In the genomic region with DNA sequence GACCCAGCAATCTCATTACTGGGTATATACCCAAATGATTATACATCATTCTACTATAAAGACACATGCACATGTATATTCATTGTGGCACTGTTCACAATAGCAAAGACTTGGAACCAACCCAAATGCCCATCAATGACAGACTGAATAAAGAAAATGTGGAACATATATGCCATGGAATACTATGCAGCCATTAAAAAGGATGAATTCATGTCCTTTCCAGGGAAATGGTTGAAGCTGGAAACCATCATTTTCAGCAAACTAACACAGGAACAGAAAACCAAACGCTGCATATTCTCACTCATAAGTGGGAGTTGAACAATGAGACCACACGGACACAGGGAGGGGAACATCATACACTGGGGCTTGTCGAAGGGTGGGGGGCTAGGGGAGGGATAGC, we compare ENCODE assay signal across 1 cellular context. TPM values are rescaled to one million over a fixed set of nuclear protein-coding genes. Genes with fewer than 3 reads are reported as not detected.
"Had no signal": no experiment of that assay in that cellular context is flagged by ENCODE, and none has a peak within 500 bp of the region (broad histone marks: within the 10 kb centered on the region; RNA-seq: fewer than 3 reads in every experiment).

No MANE protein-coding gene starts in this region.

RNA-seq across cellular contexts. Expression of a gene that starts 10.4 kb away (rescaled TPM):
- total RNA-seq: LHCN-M2 had no signal
